Comparison of ENCODE assay signal across 13 cellular contexts in the genomic region with DNA sequence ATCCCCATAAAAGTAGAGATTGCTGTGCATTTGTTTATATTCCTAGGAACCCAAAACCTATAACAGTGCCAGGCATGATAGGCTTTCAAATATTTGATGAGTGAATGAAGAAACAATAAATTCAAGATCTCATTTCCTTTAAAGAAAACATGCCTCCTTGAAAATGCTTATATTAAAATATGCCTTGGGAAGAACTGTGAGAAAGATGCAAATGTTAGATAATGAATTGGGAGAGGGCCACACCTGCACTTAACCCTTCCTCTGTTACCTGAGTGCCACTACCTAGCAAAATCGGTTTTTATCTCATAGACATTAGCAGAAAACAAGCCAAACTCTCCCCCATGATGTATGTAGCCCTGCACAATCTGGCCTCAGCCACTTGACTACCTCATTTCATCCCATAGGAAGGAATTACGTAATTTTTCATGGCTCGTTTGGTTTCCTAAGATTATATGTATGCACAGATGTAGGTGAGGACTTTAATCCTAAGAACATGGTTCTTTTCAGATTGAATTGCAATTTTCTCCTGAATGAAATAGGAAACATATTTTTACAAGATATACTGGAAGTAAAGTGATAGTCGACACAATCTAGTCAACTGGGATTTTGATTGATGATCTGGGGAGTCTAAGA. TPM values are rescaled to one million over a fixed set of nuclear protein-coding genes. Genes with fewer than 3 reads are reported as not detected.
DNase-seq lines count a peak whose midpoint lies in the region; ATAC-seq and TF ChIP-seq lines count a peak whose summit lies in the region.
"Had no signal": no experiment of that assay in that cellular context is flagged by ENCODE, and none has a peak within 500 bp of the region (broad histone marks: within the 10 kb centered on the region; RNA-seq: fewer than 3 reads in every experiment).

No MANE protein-coding gene starts in this region.

- no peaks in the 10 kb centered on the region for H3K27me3 ChIP-seq in neuronal stem cell (ENCODE audit: control insufficient read depth in 3 of 3, insufficient read depth in 3 of 3, low read depth in 1 of 3, low read length in 3 of 3)
- H3K27me3 ChIP-seq in lower lobe of right lung (ENCODE audit: low read depth) = no peaks in the 10 kb centered on the region
- H3K27me3 ChIP-seq in tibial artery = no peaks in the 10 kb centered on the region
- H3K27me3 ChIP-seq: BLaER1 had no signal

- no peak overlapping the region for H4K8ac ChIP-seq in neuronal stem cell (ENCODE audit: low read depth, low read length)

- no peak overlapping the region for H2AFZ ChIP-seq in neuronal stem cell (ENCODE audit: low read length)

- H3K18ac ChIP-seq in neuronal stem cell (ENCODE audit: low read length) = no peak overlapping the region

- H3K27ac ChIP-seq in neuronal stem cell (replicated peaks; ENCODE audit: low read length) (no peak overlapping the region), lower lobe of right lung (no peak overlapping the region), tibial artery (no peak overlapping the region)
- H3K27ac ChIP-seq: A549, BLaER1 had no signal

- H3K9me3 Mint-ChIP-seq in chondrocyte (ENCODE audit: low read depth) = peaks cover 27% of the 10 kb centered on the region
- H3K9me3 Mint-ChIP-seq in progenitor cell of endocrine pancreas (ENCODE audit: low read depth) = peaks cover 12% of the 10 kb centered on the region

- H3K4me1 Mint-ChIP-seq in chondrocyte (ENCODE audit: low read depth) (peaks cover 41% of the 10 kb centered on the region), progenitor cell of endocrine pancreas (ENCODE audit: low read depth) (peaks cover 2% of the 10 kb centered on the region)

- intact Hi-C loops in lower lobe of right lung (cut with DNase I) (no loop called here), tibial artery (cut with DNase I; ENCODE audit: low total_unique reads) (no loop called here)

- CTCF ChIA-PET in HEK293T (lab: Yijun Ruan, JAX) = no interaction called here

- H4K91ac ChIP-seq in neuronal stem cell (ENCODE audit: low read depth, low read length, poor library complexity) = no peak overlapping the region

- no peaks in the 10 kb centered on the region for H3K36me3 ChIP-seq in neuronal stem cell (replicated peaks in 1 of 2; ENCODE audit: control insufficient read depth in 2 of 2, insufficient read depth in 2 of 2, low read length in 2 of 2)
- H3K36me3 ChIP-seq in lower lobe of right lung = no peaks in the 10 kb centered on the region
- H3K36me3 ChIP-seq in tibial artery = no peaks in the 10 kb centered on the region
- H3K36me3 ChIP-seq: BLaER1 had no signal

- POLR2A ChIA-PET in HEK293T (lab: Yijun Ruan, JAX) = interaction anchor here (3.5 kb wide), 1 partner anchor 24 kb away, joined by 31 read pairs; a partner anchor contains a TSS

- TF ChIP-seq CTCF in chondrocyte (IDR thresholded peaks at IDR 0.05) = no peak
- no peak for TF ChIP-seq CTCF in progenitor cell of endocrine pancreas (IDR thresholded peaks at IDR 0.05; ENCODE audit: unreplicated experiment)
- TF ChIP-seq CTCF in lower lobe of right lung (IDR thresholded peaks at IDR 0.05) = no peak
- TF ChIP-seq CTCF in tibial artery (IDR thresholded peaks at IDR 0.05) = no peak

- no peak overlapping the region for H3K4me3 Mint-ChIP-seq in chondrocyte (ENCODE audit: unreplicated experiment)
- no peak overlapping the region for H3K4me3 Mint-ChIP-seq in progenitor cell of endocrine pancreas (ENCODE audit: low read depth)

- H3K4me2 ChIP-seq in neuronal stem cell (ENCODE audit: insufficient read depth, low read length, poor library complexity, severe bottlenecking) = no peak overlapping the region
- H3K4me2 ChIP-seq: A549, BLaER1 had no signal

- peaks cover 0 to 5% of the 10 kb centered on the region in 2 donors for H3K4me1 ChIP-seq in neuronal stem cell (ENCODE audit: control insufficient read depth in 2 of 2, insufficient read depth in 1 of 2, low read depth in 1 of 2, low read length in 2 of 2)
- H3K4me1 ChIP-seq in lower lobe of right lung = no peaks in the 10 kb centered on the region
- peaks cover 0 to 26% (median 0%) of the 10 kb centered on the region in 4 donors for H3K4me1 ChIP-seq in tibial artery
- H3K4me1 ChIP-seq: BLaER1 had no signal

- DNase-seq in HEK293T (ENCODE audit: extremely low spot score) (no peak), NCI-H69 (lab: John Stamatoyannopoulos, UW) (peak; percentile 25), chondrocyte (ENCODE audit: low spot score) (no peak), progenitor cell of endocrine pancreas (ENCODE audit: low spot score, unreplicated experiment) (no peak), neuronal stem cell (ENCODE audit: low spot score) (no peak), lower lobe of right lung (no peak), tibial artery (no peak)
- DNase-seq: AML-193, GF-D8, HCEC 1CT had no signal

- ATAC-seq in HG03378 (IDR thresholded peaks at IDR 0.05; ENCODE audit: unreplicated experiment) (no peak), lower lobe of right lung (no peak)
- ATAC-seq: A549 had no signal

- peaks cover 2% of the 10 kb centered on the region for H3K36me3 Mint-ChIP-seq in chondrocyte (ENCODE audit: low read depth)
- H3K36me3 Mint-ChIP-seq in progenitor cell of endocrine pancreas (ENCODE audit: insufficient read depth) = peaks cover 13% of the 10 kb centered on the region

- H3K9me3 ChIP-seq in neuronal stem cell (replicated peaks in 1 of 2; ENCODE audit: control insufficient read depth in 2 of 2, insufficient read depth in 1 of 2, low read depth in 1 of 2, low read length in 2 of 2) = peaks cover 0 to 20% of the 10 kb centered on the region in 2 donors
- no peaks in the 10 kb centered on the region for H3K9me3 ChIP-seq in lower lobe of right lung
- H3K9me3 ChIP-seq in tibial artery = peaks cover 0 to 3% (median 0%) of the 10 kb centered on the region in 3 donors
- H3K9me3 ChIP-seq: BLaER1 had no signal

- H3K4ac ChIP-seq in neuronal stem cell (ENCODE audit: low read length) = no peak overlapping the region

- H2BK5ac ChIP-seq in neuronal stem cell (ENCODE audit: low read length) = no peak overlapping the region

- H3K27ac Mint-ChIP-seq in chondrocyte (ENCODE audit: unreplicated experiment) (peak overlapping the region; percentile 17), progenitor cell of endocrine pancreas (peak overlapping the region; percentile 33)

- H2AK5ac ChIP-seq in neuronal stem cell (ENCODE audit: low read depth, low read length) = no peak overlapping the region

- no peaks in the 10 kb centered on the region for H3K27me3 Mint-ChIP-seq in chondrocyte (ENCODE audit: low read depth)
- H3K27me3 Mint-ChIP-seq in progenitor cell of endocrine pancreas = no peaks in the 10 kb centered on the region

- H3K9ac ChIP-seq in neuronal stem cell (ENCODE audit: low read depth, low read length, poor library complexity) = no peak overlapping the region
- H3K9ac ChIP-seq: BLaER1 had no signal

- no peak overlapping the region for H3K14ac ChIP-seq in neuronal stem cell (ENCODE audit: low read length)

- peaks cover 3% of the 10 kb centered on the region for H3K79me1 ChIP-seq in neuronal stem cell (ENCODE audit: low read depth, low read length)

- H3K23ac ChIP-seq in neuronal stem cell (ENCODE audit: low read depth, low read length, poor library complexity) = no peak overlapping the region

- H3K4me3 ChIP-seq in neuronal stem cell (ENCODE audit: low read length in 2 of 2) = no peak overlapping the region
- no peak overlapping the region for H3K4me3 ChIP-seq in lower lobe of right lung
- H3K4me3 ChIP-seq in tibial artery = no peak overlapping the region
- H3K4me3 ChIP-seq: A549, BLaER1 had no signal

- no peak overlapping the region for H2BK15ac ChIP-seq in neuronal stem cell (ENCODE audit: low read length)

- no CpG with 5 or more reads among the region's 4 CpGs for WGBS in neuronal stem cell (ENCODE audit: extremely low coverage in 2 of 2, insufficient read length in 2 of 2, insufficient replicate concordance in 1 of 2), 2 donors

- H2BK120ac ChIP-seq in neuronal stem cell (ENCODE audit: low read depth, low read length) = no peak overlapping the region

- H2BK12ac ChIP-seq in neuronal stem cell (ENCODE audit: low read length) = no peak overlapping the region

TF ChIP-seq in HEK293T, 16 proteins besides CTCF, POLR2A, EP300 and RAD21:
- TF ChIP-seq FOXM1 (IDR thresholded peaks at IDR 0.05; ENCODE audit: borderline replicate concordance) (no peak), L3MBTL2 (conservative IDR thresholded peaks at IDR 0.05) (no peak)
- TF ChIP-seq, protein P1, sequence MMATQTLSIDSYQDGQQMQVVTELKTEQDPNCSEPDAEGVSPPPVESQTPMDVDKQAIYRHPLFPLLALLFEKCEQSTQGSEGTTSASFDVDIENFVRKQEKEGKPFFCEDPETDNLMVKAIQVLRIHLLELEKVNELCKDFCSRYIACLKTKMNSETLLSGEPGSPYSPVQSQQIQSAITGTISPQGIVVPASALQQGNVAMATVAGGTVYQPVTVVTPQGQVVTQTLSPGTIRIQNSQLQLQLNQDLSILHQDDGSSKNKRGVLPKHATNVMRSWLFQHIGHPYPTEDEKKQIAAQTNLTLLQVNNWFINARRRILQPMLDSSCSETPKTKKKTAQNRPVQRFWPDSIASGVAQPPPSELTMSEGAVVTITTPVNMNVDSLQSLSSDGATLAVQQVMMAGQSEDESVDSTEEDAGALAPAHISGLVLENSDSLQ (IDR thresholded peaks at IDR 0.05) = peak; percentile 56; the same call in 1 of the 2 replicates

RNA-seq across cellular contexts. Expression of a gene that starts 25.2 kb away (rescaled TPM):
- total RNA-seq in chondrocyte (23.9 to 36.2 TPM (median 29.5 TPM) in 3 replicates), progenitor cell of endocrine pancreas (35.3 and 39.4 TPM in 2 replicates), lower lobe of right lung (27.6 TPM)
- 50.0 TPM for polyA plus RNA-seq in neuronal stem cell (2013, experiment 1 of 2)
- 50.4 TPM for polyA plus RNA-seq in neuronal stem cell (2013, experiment 2 of 2)
